ENCODE assay signal across 1 cellular context in genomic region chr10:1048732-1049424, GRCh38.
TF ChIP-seq lines count a peak whose summit lies in the region.

Gene IDI1, minus strand, starts transcription at chr10:1049119. Its CDS starts 116 bp downstream, at chr10:1049003.

TF ChIP-seq in HepG2, 621 proteins besides CTCF, POLR2A, EP300 and RAD21 (continued from another document and continues in another):
- peak; percentile 74 for TF ChIP-seq PTBP1 (IDR thresholded peaks at IDR 0.05; ENCODE audit: low read depth, low read length, poor library complexity, severe bottlenecking)
- TF ChIP-seq ZFP36L2 (CRISPR knock-in tag; IDR thresholded peaks at IDR 0.05), result no peak
- peak; percentile 40; the same call in 1 of the 2 replicates for TF ChIP-seq ZHX2 (IDR thresholded peaks at IDR 0.05; ENCODE audit: low read depth)
- no peak for TF ChIP-seq ZHX2 (CRISPR knock-in tag; IDR thresholded peaks at IDR 0.05; ENCODE audit: borderline replicate concordance)
- TF ChIP-seq ZNF749 (CRISPR knock-in tag; IDR thresholded peaks at IDR 0.05; ENCODE audit: borderline replicate concordance), result peak; percentile 67; the same call in 1 of the 2 replicates
- peak; percentile 82 for TF ChIP-seq REPIN1 (CRISPR knock-in tag; IDR thresholded peaks at IDR 0.05; ENCODE audit: borderline replicate concordance, low read depth)
- TF ChIP-seq TRAFD1 (CRISPR knock-in tag; IDR thresholded peaks at IDR 0.05; ENCODE audit: borderline replicate concordance), result peak; percentile 87; the same call in 1 of the 2 replicates
- TF ChIP-seq ZNF747 (CRISPR knock-in tag; IDR thresholded peaks at IDR 0.05; ENCODE audit: borderline replicate concordance), result no peak
- no peak for TF ChIP-seq GZF1 (CRISPR knock-in tag; IDR thresholded peaks at IDR 0.05)
- 0 out of 2 replicates have a peak, but pooled peaks have one; percentile 22 for TF ChIP-seq ZNF510 (CRISPR knock-in tag; IDR thresholded peaks at IDR 0.05; ENCODE audit: low read depth)
- peak; percentile 82; the same call in 1 of the 2 replicates for TF ChIP-seq MXD4 (CRISPR knock-in tag; IDR thresholded peaks at IDR 0.05)
- 0 out of 2 replicates have a peak, but pooled peaks have one; percentile 2 for TF ChIP-seq HNRNPL (IDR thresholded peaks at IDR 0.05; ENCODE audit: low read depth, low read length)
- no peak for TF ChIP-seq ZNF34 (CRISPR knock-in tag; IDR thresholded peaks at IDR 0.05; ENCODE audit: borderline replicate concordance)
- peak; percentile 55 for TF ChIP-seq ZNF546 (CRISPR knock-in tag; conservative IDR thresholded peaks at IDR 0.05)
- TF ChIP-seq SMAD3 (CRISPR knock-in tag; IDR thresholded peaks at IDR 0.05), result peak; percentile 47; the same call in 1 of the 2 replicates
- TF ChIP-seq, protein P1, sequence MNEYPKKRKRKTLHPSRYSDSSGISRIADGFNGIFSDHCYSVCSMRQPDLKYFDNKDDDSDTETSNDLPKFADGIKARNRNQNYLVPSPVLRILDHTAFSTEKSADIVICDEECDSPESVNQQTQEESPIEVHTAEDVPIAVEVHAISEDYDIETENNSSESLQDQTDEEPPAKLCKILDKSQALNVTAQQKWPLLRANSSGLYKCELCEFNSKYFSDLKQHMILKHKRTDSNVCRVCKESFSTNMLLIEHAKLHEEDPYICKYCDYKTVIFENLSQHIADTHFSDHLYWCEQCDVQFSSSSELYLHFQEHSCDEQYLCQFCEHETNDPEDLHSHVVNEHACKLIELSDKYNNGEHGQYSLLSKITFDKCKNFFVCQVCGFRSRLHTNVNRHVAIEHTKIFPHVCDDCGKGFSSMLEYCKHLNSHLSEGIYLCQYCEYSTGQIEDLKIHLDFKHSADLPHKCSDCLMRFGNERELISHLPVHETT (CRISPR knock-in tag; conservative IDR thresholded peaks at IDR 0.05), result peak; percentile 75; the same call in 1 of the 2 replicates
- peak; percentile 80 for TF ChIP-seq SP5 (CRISPR knock-in tag; IDR thresholded peaks at IDR 0.05; ENCODE audit: borderline replicate concordance, low read depth)
- no peak for TF ChIP-seq ATAD3A (CRISPR knock-in tag; IDR thresholded peaks at IDR 0.05)
- no peak for TF ChIP-seq ATF5 (CRISPR knock-in tag; IDR thresholded peaks at IDR 0.05; ENCODE audit: low read depth)
- TF ChIP-seq KLF12 (CRISPR knock-in tag; IDR thresholded peaks at IDR 0.05; ENCODE audit: borderline replicate concordance), result peak; percentile 60
- peak; percentile 95; the same call in 1 of the 2 replicates for TF ChIP-seq ZNF446 (CRISPR knock-in tag; IDR thresholded peaks at IDR 0.05)
- peak; percentile 64; the same call in 1 of the 2 replicates for TF ChIP-seq ZNF816 (CRISPR knock-in tag; IDR thresholded peaks at IDR 0.05; ENCODE audit: borderline replicate concordance)
- TF ChIP-seq, protein P2, sequence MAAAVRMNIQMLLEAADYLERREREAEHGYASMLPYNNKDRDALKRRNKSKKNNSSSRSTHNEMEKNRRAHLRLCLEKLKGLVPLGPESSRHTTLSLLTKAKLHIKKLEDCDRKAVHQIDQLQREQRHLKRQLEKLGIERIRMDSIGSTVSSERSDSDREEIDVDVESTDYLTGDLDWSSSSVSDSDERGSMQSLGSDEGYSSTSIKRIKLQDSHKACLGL (CRISPR knock-in tag; IDR thresholded peaks at IDR 0.05), result peak; percentile 86
- no peak; the same call in 1 of the 2 replicates for TF ChIP-seq NFKBIZ (CRISPR knock-in tag; IDR thresholded peaks at IDR 0.05)
- peak; percentile 73 for TF ChIP-seq GMEB2 (CRISPR knock-in tag; IDR thresholded peaks at IDR 0.05; ENCODE audit: low read depth)
- TF ChIP-seq, protein P3, sequence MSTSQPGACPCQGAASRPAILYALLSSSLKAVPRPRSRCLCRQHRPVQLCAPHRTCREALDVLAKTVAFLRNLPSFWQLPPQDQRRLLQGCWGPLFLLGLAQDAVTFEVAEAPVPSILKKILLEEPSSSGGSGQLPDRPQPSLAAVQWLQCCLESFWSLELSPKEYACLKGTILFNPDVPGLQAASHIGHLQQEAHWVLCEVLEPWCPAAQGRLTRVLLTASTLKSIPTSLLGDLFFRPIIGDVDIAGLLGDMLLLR (CRISPR knock-in tag; IDR thresholded peaks at IDR 0.05), result no peak; the same call in 1 of the 2 replicates
- TF ChIP-seq TBP (CRISPR knock-in tag; IDR thresholded peaks at IDR 0.05), result no peak
- no peak for TF ChIP-seq HHEX (CRISPR knock-in tag; IDR thresholded peaks at IDR 0.05)
- peak; percentile 86 for TF ChIP-seq ELF1 (CRISPR knock-in tag; IDR thresholded peaks at IDR 0.05)
- no peak; the same call in 1 of the 2 replicates for TF ChIP-seq ZNF572 (CRISPR knock-in tag; IDR thresholded peaks at IDR 0.05)
- no peak for TF ChIP-seq AKNA (CRISPR knock-in tag; IDR thresholded peaks at IDR 0.05; ENCODE audit: borderline replicate concordance)
- peak; percentile 70; the same call in 1 of the 2 replicates for TF ChIP-seq ZNF441 (CRISPR knock-in tag; IDR thresholded peaks at IDR 0.05; ENCODE audit: borderline replicate concordance)
- TF ChIP-seq SIN3A (IDR thresholded peaks at IDR 0.05; ENCODE audit: borderline replicate concordance, low read depth, low read length), result peak; percentile 92; the same call in 1 of the 2 replicates
- peak; percentile 76 for TF ChIP-seq ZFY (CRISPR knock-in tag; IDR thresholded peaks at IDR 0.05)
- TF ChIP-seq ATF7 (IDR thresholded peaks at IDR 0.05), result no peak
- TF ChIP-seq ATF7 (CRISPR knock-in tag; IDR thresholded peaks at IDR 0.05), result peak; percentile 76; the same call in 1 of the 2 replicates
